Comparison of ENCODE assay signal across 1 cellular context in the genomic region with DNA sequence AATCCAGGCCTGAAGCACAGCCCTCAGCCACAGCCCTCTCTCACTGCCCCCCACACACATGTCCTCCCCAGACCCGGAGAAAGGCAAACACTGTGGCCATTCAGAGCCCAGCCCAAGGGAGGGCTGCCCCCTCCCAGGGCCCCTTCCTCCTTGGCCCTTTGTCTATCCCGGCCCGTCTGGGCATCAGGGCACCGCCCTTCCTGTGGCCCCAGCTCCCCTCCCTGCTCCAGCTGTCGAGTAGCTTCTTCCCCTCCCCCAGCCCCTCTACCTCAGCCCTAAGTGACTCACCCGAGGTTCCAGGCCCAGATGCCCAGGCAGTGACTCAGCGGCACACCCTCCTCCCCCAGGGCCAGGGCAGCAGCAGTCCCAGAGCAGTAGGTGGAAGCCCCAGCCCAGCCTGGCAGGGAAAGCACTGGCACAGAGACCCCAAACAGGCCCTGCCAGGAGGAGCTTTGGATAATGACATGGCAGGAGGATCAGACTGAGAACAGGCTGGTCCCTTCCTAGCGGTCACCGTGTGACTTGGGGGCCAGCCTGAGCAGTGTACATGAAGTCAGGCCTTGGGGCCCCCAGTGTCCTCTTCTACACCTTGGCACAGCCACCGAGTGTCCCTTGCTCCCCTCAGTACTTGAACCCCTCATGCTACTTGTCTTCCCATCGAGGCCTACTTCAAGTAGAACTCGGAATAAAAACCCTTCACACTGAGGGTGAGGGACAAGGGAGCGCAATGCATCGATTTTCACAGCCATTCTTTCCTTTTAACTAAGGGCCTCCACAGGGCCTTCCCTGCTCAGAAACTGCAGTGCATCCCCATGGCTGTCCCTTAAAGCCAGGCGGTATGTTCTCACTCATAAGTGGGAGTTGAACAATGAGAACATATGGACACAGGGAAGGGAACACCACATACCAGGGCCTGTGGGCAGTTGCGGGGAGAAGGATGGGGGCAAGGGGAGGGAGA.
A peak's percentile ranks its signal among the peaks of the same experiment; 100 is the strongest.
TF ChIP-seq lines count a peak whose summit lies in the region.

No MANE protein-coding gene starts in this region.

TF ChIP-seq in HepG2, 621 proteins besides CTCF, POLR2A, EP300 and RAD21 (continued from another document and continues in another):
- no peak for TF ChIP-seq SNAPC4 (CRISPR knock-in tag; IDR thresholded peaks at IDR 0.05)
- TF ChIP-seq DBP (CRISPR knock-in tag; IDR thresholded peaks at IDR 0.05; ENCODE audit: not compliant biosample characterization) = no peak
- TF ChIP-seq PAWR (CRISPR knock-in tag; IDR thresholded peaks at IDR 0.05; ENCODE audit: borderline replicate concordance) = no peak
- TF ChIP-seq EED (CRISPR knock-in tag; IDR thresholded peaks at IDR 0.05) = no peak
- no peak for TF ChIP-seq ZNF234 (CRISPR knock-in tag; conservative IDR thresholded peaks at IDR 0.05)
- no peak for TF ChIP-seq FOXJ3 (CRISPR knock-in tag; IDR thresholded peaks at IDR 0.05; ENCODE audit: borderline replicate concordance)
- TF ChIP-seq JARID2 (CRISPR knock-in tag; IDR thresholded peaks at IDR 0.05; ENCODE audit: insufficient replicate concordance) = no peak
- no peak for TF ChIP-seq KLF9 (CRISPR knock-in tag; IDR thresholded peaks at IDR 0.05; ENCODE audit: low read depth)
- TF ChIP-seq SAFB2 (CRISPR knock-in tag; IDR thresholded peaks at IDR 0.05; ENCODE audit: borderline replicate concordance, low read depth) = no peak
- no peak for TF ChIP-seq RBFOX2 (IDR thresholded peaks at IDR 0.05; ENCODE audit: low read depth, low read length)
- TF ChIP-seq ZNF556 (CRISPR knock-in tag; IDR thresholded peaks at IDR 0.05; ENCODE audit: borderline replicate concordance) = 0 out of 2 replicates have a peak, but pooled peaks have one; percentile 41
- TF ChIP-seq ZNF552 (CRISPR knock-in tag; IDR thresholded peaks at IDR 0.05; ENCODE audit: borderline replicate concordance) = no peak
- TF ChIP-seq ZNF597 (CRISPR knock-in tag; IDR thresholded peaks at IDR 0.05) = no peak
- TF ChIP-seq, protein P1, sequence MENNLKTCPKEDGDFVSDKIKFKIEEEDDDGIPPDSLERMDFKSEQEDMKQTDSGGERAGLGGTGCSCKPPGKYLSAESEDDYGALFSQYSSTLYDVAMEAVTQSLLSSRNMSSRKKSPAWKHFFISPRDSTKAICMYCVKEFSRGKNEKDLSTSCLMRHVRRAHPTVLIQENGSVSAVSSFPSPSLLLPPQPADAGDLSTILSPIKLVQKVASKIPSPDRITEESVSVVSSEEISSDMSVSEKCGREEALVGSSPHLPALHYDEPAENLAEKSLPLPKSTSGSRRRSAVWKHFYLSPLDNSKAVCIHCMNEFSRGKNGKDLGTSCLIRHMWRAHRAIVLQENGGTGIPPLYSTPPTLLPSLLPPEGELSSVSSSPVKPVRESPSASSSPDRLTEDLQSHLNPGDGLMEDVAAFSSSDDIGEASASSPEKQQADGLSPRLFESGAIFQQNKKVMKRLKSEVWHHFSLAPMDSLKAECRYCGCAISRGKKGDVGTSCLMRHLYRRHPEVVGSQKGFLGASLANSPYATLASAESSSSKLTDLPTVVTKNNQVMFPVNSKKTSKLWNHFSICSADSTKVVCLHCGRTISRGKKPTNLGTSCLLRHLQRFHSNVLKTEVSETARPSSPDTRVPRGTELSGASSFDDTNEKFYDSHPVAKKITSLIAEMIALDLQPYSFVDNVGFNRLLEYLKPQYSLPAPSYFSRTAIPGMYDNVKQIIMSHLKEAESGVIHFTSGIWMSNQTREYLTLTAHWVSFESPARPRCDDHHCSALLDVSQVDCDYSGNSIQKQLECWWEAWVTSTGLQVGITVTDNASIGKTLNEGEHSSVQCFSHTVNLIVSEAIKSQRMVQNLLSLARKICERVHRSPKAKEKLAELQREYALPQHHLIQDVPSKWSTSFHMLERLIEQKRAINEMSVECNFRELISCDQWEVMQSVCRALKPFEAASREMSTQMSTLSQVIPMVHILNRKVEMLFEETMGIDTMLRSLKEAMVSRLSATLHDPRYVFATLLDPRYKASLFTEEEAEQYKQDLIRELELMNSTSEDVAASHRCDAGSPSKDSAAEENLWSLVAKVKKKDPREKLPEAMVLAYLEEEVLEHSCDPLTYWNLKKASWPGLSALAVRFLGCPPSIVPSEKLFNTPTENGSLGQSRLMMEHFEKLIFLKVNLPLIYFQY (CRISPR knock-in tag; IDR thresholded peaks at IDR 0.05; ENCODE audit: borderline replicate concordance) = no peak
- TF ChIP-seq ZNF704 (CRISPR knock-in tag; IDR thresholded peaks at IDR 0.05; ENCODE audit: borderline replicate concordance) = no peak
- TF ChIP-seq HBP1 (CRISPR knock-in tag; IDR thresholded peaks at IDR 0.05; ENCODE audit: low read depth) = no peak
- TF ChIP-seq ZNF333 (CRISPR knock-in tag; IDR thresholded peaks at IDR 0.05; ENCODE audit: borderline replicate concordance) = no peak
- TF ChIP-seq MTA3 (CRISPR knock-in tag; IDR thresholded peaks at IDR 0.05) = no peak
- TF ChIP-seq ZNF468 (CRISPR knock-in tag; IDR thresholded peaks at IDR 0.05) = no peak
- peak; percentile 33; the same call in 1 of the 2 replicates for TF ChIP-seq BCL6 (CRISPR knock-in tag; IDR thresholded peaks at IDR 0.05)
- no peak for TF ChIP-seq ISL2 (CRISPR knock-in tag; IDR thresholded peaks at IDR 0.05)
- no peak for TF ChIP-seq MED8 (CRISPR knock-in tag; IDR thresholded peaks at IDR 0.05; ENCODE audit: insufficient replicate concordance)
- no peak for TF ChIP-seq TOPORS (CRISPR knock-in tag; IDR thresholded peaks at IDR 0.05)
- no peak for TF ChIP-seq ZMYM2 (CRISPR knock-in tag; IDR thresholded peaks at IDR 0.05)
- no peak for TF ChIP-seq IRX3 (CRISPR knock-in tag; IDR thresholded peaks at IDR 0.05; ENCODE audit: borderline replicate concordance, low read depth)
- TF ChIP-seq GMEB1 (CRISPR knock-in tag; IDR thresholded peaks at IDR 0.05; ENCODE audit: borderline replicate concordance) = no peak
- no peak for TF ChIP-seq SP4 (CRISPR knock-in tag; IDR thresholded peaks at IDR 0.05)
- TF ChIP-seq, protein P2, sequence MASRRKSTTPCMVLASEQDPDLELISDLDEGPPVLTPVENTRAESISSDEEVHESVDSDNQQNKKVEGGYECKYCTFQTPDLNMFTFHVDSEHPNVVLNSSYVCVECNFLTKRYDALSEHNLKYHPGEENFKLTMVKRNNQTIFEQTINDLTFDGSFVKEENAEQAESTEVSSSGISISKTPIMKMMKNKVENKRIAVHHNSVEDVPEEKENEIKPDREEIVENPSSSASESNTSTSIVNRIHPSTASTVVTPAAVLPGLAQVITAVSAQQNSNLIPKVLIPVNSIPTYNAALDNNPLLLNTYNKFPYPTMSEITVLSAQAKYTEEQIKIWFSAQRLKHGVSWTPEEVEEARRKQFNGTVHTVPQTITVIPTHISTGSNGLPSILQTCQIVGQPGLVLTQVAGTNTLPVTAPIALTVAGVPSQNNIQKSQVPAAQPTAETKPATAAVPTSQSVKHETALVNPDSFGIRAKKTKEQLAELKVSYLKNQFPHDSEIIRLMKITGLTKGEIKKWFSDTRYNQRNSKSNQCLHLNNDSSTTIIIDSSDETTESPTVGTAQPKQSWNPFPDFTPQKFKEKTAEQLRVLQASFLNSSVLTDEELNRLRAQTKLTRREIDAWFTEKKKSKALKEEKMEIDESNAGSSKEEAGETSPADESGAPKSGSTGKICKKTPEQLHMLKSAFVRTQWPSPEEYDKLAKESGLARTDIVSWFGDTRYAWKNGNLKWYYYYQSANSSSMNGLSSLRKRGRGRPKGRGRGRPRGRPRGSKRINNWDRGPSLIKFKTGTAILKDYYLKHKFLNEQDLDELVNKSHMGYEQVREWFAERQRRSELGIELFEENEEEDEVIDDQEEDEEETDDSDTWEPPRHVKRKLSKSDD (CRISPR knock-in tag; IDR thresholded peaks at IDR 0.05; ENCODE audit: low read depth) = no peak
- 0 out of 2 replicates have a peak, but pooled peaks have one; percentile 13 for TF ChIP-seq SOX13 (IDR thresholded peaks at IDR 0.05)
- peak in 1 of 2 experiments; percentile 76; a peak in 2 of 4 replicates for TF ChIP-seq SOX13 (CRISPR knock-in tag; conservative IDR thresholded peaks at IDR 0.05 in 1 of 2, IDR thresholded peaks at IDR 0.05 in 1 of 2)
- TF ChIP-seq ATM (IDR thresholded peaks at IDR 0.05; ENCODE audit: borderline replicate concordance) = no peak
- TF ChIP-seq IKZF4 (CRISPR knock-in tag; IDR thresholded peaks at IDR 0.05; ENCODE audit: borderline replicate concordance, low read depth, not compliant biosample characterization) = no peak
- peak; percentile 58 for TF ChIP-seq CCAR2 (optimal IDR thresholded peaks at IDR 0.05; ENCODE audit: low read depth, low read length)
- TF ChIP-seq ZNF850 (CRISPR knock-in tag; conservative IDR thresholded peaks at IDR 0.05) = no peak
- no peak for TF ChIP-seq ZNF629 (CRISPR knock-in tag; conservative IDR thresholded peaks at IDR 0.05)
- TF ChIP-seq CAMTA2 (CRISPR knock-in tag; IDR thresholded peaks at IDR 0.05; ENCODE audit: borderline replicate concordance) = no peak
- TF ChIP-seq PCBP2 (optimal IDR thresholded peaks at IDR 0.05; ENCODE audit: low read depth, low read length, poor library complexity, severe bottlenecking) = no peak
